Comparison of ENCODE assay signal across 34 cellular contexts in genomic region chr7:22159341-22159740, GRCh38.
"Had no signal": no experiment of that assay in that cellular context is flagged by ENCODE, and none has a peak within 500 bp of the region (broad histone marks: within the 10 kb centered on the region; RNA-seq: fewer than 3 reads in every experiment).

No MANE protein-coding gene starts in this region.

- H3K4me1 ChIP-seq: gastroesophageal sphincter had no signal

- H3K36me3 Mint-ChIP-seq: activated naive CD8-positive, alpha-beta T cell had no signal

- H3K27me3 ChIP-seq: brain microvascular endothelial cell, esophagus squamous epithelium, gastroesophageal sphincter, heart right ventricle had no signal

- FAIRE-seq: astrocyte, bronchial epithelial cell, colon, endometrium, endothelial cell of umbilical vein had no signal

- H3K4me3 Mint-ChIP-seq: activated B cell treated with CpG ODN at 0.5 μM for 24 hours; activated CD4-positive, alpha-beta memory T cell treated with anti-CD3 and anti-CD28 coated beads, Interleukin-2, amount 10 ng/mL, durations not matched to agents 7 days and 5 days; activated CD4-positive, alpha-beta T cell treated with anti-CD3 and anti-CD28 coated beads, Interleukin-2, amount 10 ng/mL, durations not matched to agents 24 days and 14 days; activated naive CD8-positive, alpha-beta T cell; activated T-cell treated with anti-CD3 and anti-CD28 coated beads, Interleukin-2, amount 50 U/mL, for 24 hours; activated T-cell treated with anti-CD3 and anti-CD28 coated beads, Interleukin-2, amount 50 U/mL, for 72 hours; central memory CD8-positive, alpha-beta T cell; T-helper 17 cell; T-helper 2 cell treated with Interferon-gamma antibody and Interleukin-4, amounts not matched to agents 5 μg/mL and 100 μg/mL, for 36 hours had no signal

- H3K9me3 Mint-ChIP-seq: activated B cell treated with CpG ODN at 0.5 μM for 24 hours; activated CD4-positive, alpha-beta memory T cell treated with anti-CD3 and anti-CD28 coated beads, Interleukin-2, amount 10 ng/mL, durations not matched to agents 7 days and 5 days; activated CD4-positive, alpha-beta T cell treated with anti-CD3 and anti-CD28 coated beads, Interleukin-2, amount 10 ng/mL, durations not matched to agents 24 days and 14 days; activated T-cell treated with anti-CD3 and anti-CD28 coated beads, Interleukin-2, amount 50 U/mL, for 24 hours; activated T-cell treated with anti-CD3 and anti-CD28 coated beads, Interleukin-2, amount 50 U/mL, for 72 hours; central memory CD8-positive, alpha-beta T cell; T-helper 2 cell treated with Interferon-gamma antibody and Interleukin-4, amounts not matched to agents 5 μg/mL and 100 μg/mL, for 36 hours had no signal

- H3K27me3 Mint-ChIP-seq: activated B cell treated with CpG ODN at 0.5 μM for 24 hours had no signal

- H3K27ac ChIP-seq: brain microvascular endothelial cell, epithelial cell of prostate, esophagus squamous epithelium, gastroesophageal sphincter, heart right ventricle, WERI-Rb-1 had no signal

- H3K4me3 ChIP-seq: esophagus squamous epithelium, gastroesophageal sphincter, heart right ventricle had no signal

- H3K9me3 ChIP-seq: esophagus squamous epithelium, gastroesophageal sphincter, heart right ventricle had no signal

- H3K4me1 Mint-ChIP-seq: activated B cell treated with CpG ODN at 0.5 μM for 24 hours; activated CD4-positive, alpha-beta T cell treated with anti-CD3 and anti-CD28 coated beads, Interleukin-2, amount 10 ng/mL, durations not matched to agents 24 days and 14 days; central memory CD8-positive, alpha-beta T cell; T-helper 17 cell had no signal

- DNase-seq: activated B cell treated with CpG ODN at 0.5 μM for 24 hours; activated CD4-positive, alpha-beta memory T cell treated with anti-CD3 and anti-CD28 coated beads, Interleukin-2, amount 10 ng/mL, durations not matched to agents 7 days and 5 days; activated CD4-positive, alpha-beta T cell treated with anti-CD3 and anti-CD28 coated beads, Interleukin-2, amount 10 ng/mL, durations not matched to agents 24 days and 14 days; activated CD8-positive, alpha-beta memory T cell treated with anti-CD3 and anti-CD28 coated beads, Interleukin-2, amount 50 U/mL, for 48 hours; activated effector memory CD4-positive, alpha-beta T cell treated with Interleukin-2 at 50 U/mL for 16 hours; activated gamma-delta T cell treated with Interleukin-2 at 50 U/mL for 16 hours; activated naive CD4-positive, alpha-beta T cell treated with anti-CD3 and anti-CD28 coated beads, Interleukin-2, amount 50 U/mL, for 16 hours; activated naive CD4-positive, alpha-beta T cell treated with Interleukin-2 at 50 U/mL for 16 hours; activated T-cell treated with anti-CD3 and anti-CD28 coated beads for 4 hours; activated T-cell treated with anti-CD3 and anti-CD28 coated beads, Interleukin-2, amount 50 U/mL, for 24 hours; activated T-cell treated with anti-CD3 and anti-CD28 coated beads, Interleukin-2, amount 50 U/mL, for 72 hours; amniotic stem cell; anterior cingulate cortex; brain microvascular endothelial cell; cortex of kidney; dermis blood vessel endothelial cell; effector CD8-positive, alpha-beta T cell; esophagus squamous epithelium; foreskin melanocyte; heart right ventricle; T-helper 17 cell; T1000; WERI-Rb-1 had no signal

- H3K36me3 ChIP-seq: brain microvascular endothelial cell, gastroesophageal sphincter had no signal

- ATAC-seq: activated CD4-positive, CD25-positive, alpha-beta regulatory T cell treated with anti-CD3 and anti-CD28 coated beads, Interleukin-2, amount 50 U/mL, for 24 hours; gastroesophageal sphincter; heart right ventricle; T-helper 17 cell had no signal

- H3K27ac Mint-ChIP-seq: activated B cell treated with CpG ODN at 0.5 μM for 24 hours; activated CD4-positive, alpha-beta memory T cell treated with anti-CD3 and anti-CD28 coated beads, Interleukin-2, amount 10 ng/mL, durations not matched to agents 7 days and 5 days; activated CD4-positive, alpha-beta T cell treated with anti-CD3 and anti-CD28 coated beads, Interleukin-2, amount 10 ng/mL, durations not matched to agents 24 days and 14 days; activated naive CD8-positive, alpha-beta T cell; activated T-cell treated with anti-CD3 and anti-CD28 coated beads, Interleukin-2, amount 50 U/mL, for 24 hours; activated T-cell treated with anti-CD3 and anti-CD28 coated beads, Interleukin-2, amount 50 U/mL, for 72 hours; T-helper 17 cell; T-helper 2 cell treated with Interferon-gamma antibody and Interleukin-4, amounts not matched to agents 5 μg/mL and 100 μg/mL, for 36 hours had no signal
